10 cellular contexts compared by ENCODE assay signal in genomic region chr3:46701211-46701939, GRCh38. TPM values are rescaled to one million over a fixed set of nuclear protein-coding genes. Genes with fewer than 3 reads are reported as not detected.
A peak's percentile ranks its signal among the peaks of the same experiment; 100 is the strongest.
DNase-seq lines count a peak whose midpoint lies in the region; ATAC-seq and TF ChIP-seq lines count a peak whose summit lies in the region.
"Had no signal": no experiment of that assay in that cellular context is flagged by ENCODE, and none has a peak within 500 bp of the region (broad histone marks: within the 10 kb centered on the region; RNA-seq: fewer than 3 reads in every experiment).

A gene with protein sequence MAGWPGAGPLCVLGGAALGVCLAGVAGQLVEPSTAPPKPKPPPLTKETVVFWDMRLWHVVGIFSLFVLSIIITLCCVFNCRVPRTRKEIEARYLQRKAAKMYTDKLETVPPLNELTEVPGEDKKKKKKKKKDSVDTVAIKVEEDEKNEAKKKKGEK (plus strand): TSS chr3:46701392. CDS start chr3:46701488, 96 bp downstream.

- peak; percentile 17 for DNase-seq in activated CD4-positive, alpha-beta T cell treated with anti-CD3 and anti-CD28 coated beads for 48 hours
- no peak for DNase-seq in activated CD4-positive, alpha-beta T cell treated with anti-CD3 and anti-CD28 coated beads for 4 hours
- DNase-seq in adipocyte (ENCODE audit: low read depth) (peak; percentile 52), testis (no peak), T-helper 9 cell (no peak)
- no peak for DNase-seq in stimulated activated CD4-positive, alpha-beta T cell treated with anti-CD3 and anti-CD28 coated beads, Interleukin-4, amount 100 ng/mL, for 24 hours

- no peak for TF ChIP-seq POLR2A in testis (IDR thresholded peaks at IDR 0.05)

- no peaks in the 10 kb centered on the region for H3K36me3 ChIP-seq in adipocyte (ENCODE audit: control insufficient read depth, insufficient read depth, low read length, severe bottlenecking)
- H3K36me3 ChIP-seq in iPS-20b (ENCODE audit: insufficient read depth, low read depth, low read length): no peaks in the 10 kb centered on the region
- H3K36me3 ChIP-seq in testis (ENCODE audit: low read depth, missing control alignments): no peaks in the 10 kb centered on the region
- H3K36me3 ChIP-seq: adrenal gland had no signal

- peaks cover 18% of the 10 kb centered on the region for H3K4me1 ChIP-seq in adipocyte (ENCODE audit: control insufficient read depth, insufficient read depth, low read length)
- H3K4me1 ChIP-seq in iPS-20b (ENCODE audit: insufficient read depth, low read length): peaks cover 3% of the 10 kb centered on the region; the same call in 1 of the 2 replicates
- peaks cover 32% of the 10 kb centered on the region for H3K4me1 ChIP-seq in testis

- no peak within 1 kb of the TSS for H3K4me3 ChIP-seq in adipocyte (ENCODE audit: low read length)
- H3K4me3 ChIP-seq in iPS-20b (ENCODE audit: low read length): peak within 1 kb of the TSS; percentile 44; the same call in 1 of the 2 replicates
- peak within 1 kb of the TSS; percentile 21 to 31 for H3K4me3 ChIP-seq in testis

- H3K9ac ChIP-seq in adipocyte (ENCODE audit: low read length) (no peak within 1 kb of the TSS), iPS-20b (ENCODE audit: low read depth, low read length) (no peak within 1 kb of the TSS)

- H3K27ac ChIP-seq in iPS-20b (ENCODE audit: low read length) (no peak within 1 kb of the TSS), testis (no peak within 1 kb of the TSS)

- intact Hi-C loops in testis (cut with DNase I; ENCODE audit: low total_unique reads): loop anchor here (5.0 kb wide), 1 partner anchor 201 kb away; no protein-coding TSS in a partner anchor

- WGBS in testis, 2 donors: 8 to 60% methylated on average over 1 to 37 of the region's 51 CpGs

- no peak for ATAC-seq in GM21825 (IDR thresholded peaks at IDR 0.05; ENCODE audit: unreplicated experiment)

- H3K27me3 ChIP-seq in adipocyte (replicated peaks; ENCODE audit: control insufficient read depth, insufficient read depth, low read length): peaks cover 25% of the 10 kb centered on the region
- peaks cover 44% of the 10 kb centered on the region for H3K27me3 ChIP-seq in iPS-20b (ENCODE audit: insufficient read depth, low read length)
- H3K27me3 ChIP-seq in testis: no peaks in the 10 kb centered on the region
- H3K27me3 ChIP-seq: adrenal gland had no signal

- TF ChIP-seq CTCF in testis (IDR thresholded peaks at IDR 0.05): no peak

- H3K9me3 ChIP-seq in adipocyte (ENCODE audit: control insufficient read depth, low read length): no peaks in the 10 kb centered on the region
- no peaks in the 10 kb centered on the region for H3K9me3 ChIP-seq in iPS-20b (ENCODE audit: insufficient read depth, low read depth, low read length)
- no peaks in the 10 kb centered on the region for H3K9me3 ChIP-seq in testis
- H3K9me3 ChIP-seq: adrenal gland had no signal

RNA-seq across cellular contexts. Expression of the gene that starts here (rescaled TPM):
- 1 to 10 TPM; 1.5 to 2.3 TPM for total RNA-seq in testis
- 1.8 TPM for polyA plus RNA-seq in testis (ENCODE audit: insufficient read depth, low read depth, low replicate concordance)
- total RNA-seq: T-helper 1 cell treated with Interleukin-12 subunit alpha and Interleukin-12 subunit beta and Interleukin-4 antibody, amounts not matched to agents 30 ng/mL and 1 ng/mL, for 36 hours had no signal

Comparison
In these comparisons a context has a peak if more than half of its experiments do, and no peak if none do; other contexts are left out.
1. DNase-seq: peak in activated CD4-positive, alpha-beta T cell treated with anti-CD3 and anti-CD28 coated beads for 48 hours (single experiment) and adipocyte (single experiment); none in activated CD4-positive, alpha-beta T cell treated with anti-CD3 and anti-CD28 coated beads for 4 hours (0 of 2), testis (single experiment), stimulated activated CD4-positive, alpha-beta T cell treated with anti-CD3 and anti-CD28 coated beads, Interleukin-4, amount 100 ng/mL, for 24 hours (single experiment) and T-helper 9 cell (single experiment).